ENCODE assay signal across 8 cellular contexts in genomic region chr22:31489632-31490495, GRCh38. TPM values are rescaled to one million over a fixed set of nuclear protein-coding genes. Genes with fewer than 3 reads are reported as not detected.
A peak's percentile ranks its signal among the peaks of the same experiment; 100 is the strongest.
DNase-seq lines count a peak whose midpoint lies in the region; ATAC-seq and TF ChIP-seq lines count a peak whose summit lies in the region.

TSS of gene EIF4ENIF1 (minus strand) at chr22:31489842. CDS start at chr22:31488718, 1,124 bp downstream.

- H3K27me3 ChIP-seq in RWPE2 (ENCODE audit: insufficient read depth, poor library complexity, severe bottlenecking), result no peaks in the 10 kb centered on the region

- peak within 1 kb of the TSS; percentile 91 to 100 (median 100) for H3K27ac Mint-ChIP-seq in IgD-negative memory B cell
- H3K27ac Mint-ChIP-seq in nephron, result peak within 1 kb of the TSS; percentile 98 to 100 (median 99)

- DNase-seq in COR-L47 (lab: John Stamatoyannopoulos, UW) (peak; percentile 79), RWPE2 (ENCODE audit: low spot score) (peak; percentile 82), fibroblast of pulmonary artery (ENCODE audit: low read depth) (peak; percentile 85)
- DNase-seq in activated T-helper 9 cell treated with anti-CD3 and anti-CD28 coated beads, Interleukin-2, amount 50 U/mL, for 16 hours (ENCODE audit: low read depth), result peak; percentile 78
- DNase-seq in stimulated activated naive CD4-positive, alpha-beta T cell treated with Interleukin-2 at 50 U/mL for 16 hours (lab: John Stamatoyannopoulos, UW), result peak; percentile 84

- H3K9me3 Mint-ChIP-seq in IgD-negative memory B cell (no peaks in the 10 kb centered on the region), nephron (no peaks in the 10 kb centered on the region)

- peak within 1 kb of the TSS; percentile 74 for H3K4me3 ChIP-seq in RWPE2 (ENCODE audit: severe bottlenecking)
- H3K4me3 ChIP-seq in fibroblast of pulmonary artery (replicated peaks; ENCODE audit: low read depth, low read length), result peak within 1 kb of the TSS; percentile 74

- ATAC-seq in GM21423 (IDR thresholded peaks at IDR 0.05; ENCODE audit: unreplicated experiment), result peak; percentile 44
- peak; percentile 77 for ATAC-seq in RWPE2 (ENCODE audit: low read depth)

- no peaks in the 10 kb centered on the region for H3K4me1 ChIP-seq in RWPE2 (ENCODE audit: insufficient read depth, poor library complexity, severe bottlenecking)

- H3K27ac ChIP-seq in RWPE2 (ENCODE audit: poor library complexity, severe bottlenecking), result peak within 1 kb of the TSS; percentile 78

- H3K9me3 ChIP-seq in RWPE2 (ENCODE audit: severe bottlenecking), result no peaks in the 10 kb centered on the region

- peak within 1 kb of the TSS; percentile 89 to 97 (median 96) for H3K4me3 Mint-ChIP-seq in IgD-negative memory B cell
- H3K4me3 Mint-ChIP-seq in nephron, result peak within 1 kb of the TSS; percentile 96 to 99 (median 98)

- H3K4me1 Mint-ChIP-seq in IgD-negative memory B cell (peaks cover 28 to 42% (median 33%) of the 10 kb centered on the region in 3 donors), nephron (peaks cover 23% of the 10 kb centered on the region)

- H3K36me3 ChIP-seq in RWPE2 (ENCODE audit: low read depth), result peaks cover 29% of the 10 kb centered on the region

- H3K36me3 Mint-ChIP-seq in IgD-negative memory B cell (no peaks in the 10 kb centered on the region), nephron (ENCODE audit: low read depth) (peaks cover 20% of the 10 kb centered on the region)

- TF ChIP-seq CTCF in RWPE2 (IDR thresholded peaks at IDR 0.05; ENCODE audit: poor library complexity, severe bottlenecking) (no peak), fibroblast of pulmonary artery (IDR thresholded peaks at IDR 0.05; ENCODE audit: low read length, missing control alignments) (no peak), nephron (IDR thresholded peaks at IDR 0.05; ENCODE audit: unreplicated experiment in 3 of 3) (no peak)

- H3K27me3 Mint-ChIP-seq in IgD-negative memory B cell, result no peaks in the 10 kb centered on the region
- no peaks in the 10 kb centered on the region for H3K27me3 Mint-ChIP-seq in nephron (ENCODE audit: low read depth)

RNA-seq across cellular contexts. Expression of gene EIF4ENIF1, which starts in this region (rescaled TPM):
- 21.7 TPM for polyA plus RNA-seq in IgD-negative memory B cell

Comparison
In these comparisons a context has a peak if more than half of its experiments do, and no peak if none do; other contexts are left out.
1. Peak in every context shown above with its lines: DNase-seq, ATAC-seq, H3K4me3 ChIP-seq and H3K27ac ChIP-seq.